Comparison of ENCODE assay signal across 12 cellular contexts in genomic region chr17:40612510-40613244, GRCh38. TPM values are rescaled to one million over a fixed set of nuclear protein-coding genes. Genes with fewer than 3 reads are reported as not detected.
DNase-seq lines count a peak whose midpoint lies in the region; ATAC-seq and TF ChIP-seq lines count a peak whose summit lies in the region.
"Had no signal": no experiment of that assay in that cellular context is flagged by ENCODE, and none has a peak within 500 bp of the region (broad histone marks: within the 10 kb centered on the region; RNA-seq: fewer than 3 reads in every experiment).

No MANE protein-coding gene starts in this region.

- H2AFZ ChIP-seq in HCT116 (ENCODE audit: low read depth, low read length, poor library complexity, severe bottlenecking), result no peak overlapping the region

- TF ChIP-seq RAD21 in HCT116 (IDR thresholded peaks at IDR 0.05; ENCODE audit: low read depth), result no peak

- RAD21 ChIA-PET in HCT116 (lab: Charles Lee; ENCODE audit: low non-redundant PET in 1 of 2, low total read pairs in 2 of 2, uncharacterized antibody in 2 of 2, unreplicated experiment in 2 of 2), result no interaction called here

- POLR2A ChIA-PET in HCT116 (lab: Charles Lee), result no interaction called here

- no peaks in the 10 kb centered on the region for H3K27me3 ChIP-seq in HCT116 (ENCODE audit: insufficient read depth, low read length)
- peaks cover 81% of the 10 kb centered on the region for H3K27me3 ChIP-seq in WERI-Rb-1 (ENCODE audit: insufficient read depth, low read depth, severe bottlenecking)
- peaks cover 0 to 37% (median 2%) of the 10 kb centered on the region in 9 donors for H3K27me3 ChIP-seq in heart left ventricle

- TF ChIP-seq POLR2A in HCT116 (IDR thresholded peaks at IDR 0.05; ENCODE audit: borderline replicate concordance, extremely low read depth, insufficient read depth, insufficient read length), result no peak
- no peak for TF ChIP-seq POLR2A in heart left ventricle (IDR thresholded peaks at IDR 0.05)

- WGBS in heart left ventricle, 4 donors, result 72 to 83% (median 79%) methylated on average over 10 to 11 of the region's 11 CpGs

- CTCF ChIA-PET in HCT116 (lab: Charles Lee), result no interaction called here

- H3K4me1 ChIP-seq in HCT116 (ENCODE audit: control insufficient read depth in 1 of 2, insufficient read depth in 2 of 2, low read length in 2 of 2) (peaks cover 0 to 10% of the 10 kb centered on the region in 2 experiments; a peak in 1 of 4 replicates), heart left ventricle (peaks cover 0 to 12% (median 0%) of the 10 kb centered on the region in 12 donors)

- no peak for TF ChIP-seq CTCF in HCT116 (IDR thresholded peaks at IDR 0.05 in 2 of 3, conservative IDR thresholded peaks at IDR 0.05 in 1 of 3; ENCODE audit: borderline replicate concordance in 1 of 3, insufficient read depth in 1 of 3, low read depth in 2 of 3, low read length in 2 of 3)
- TF ChIP-seq CTCF in WERI-Rb-1 (IDR thresholded peaks at IDR 0.05; ENCODE audit: low read depth, low read length), result no peak
- no peak for TF ChIP-seq CTCF in heart left ventricle (IDR thresholded peaks at IDR 0.05)

- H4K20me1 ChIP-seq in HCT116 (ENCODE audit: insufficient read depth), result no peaks in the 10 kb centered on the region

- intact Hi-C loops in HCT116 (cut with micrococcal nuclease), result loop anchor here (10.0 kb wide), 1 partner anchor 932 kb away; no protein-coding TSS in a partner anchor
- intact Hi-C loops in heart left ventricle (cut with DNase I), result loop anchor here in 2 of 10 donors (10.0 kb wide), 2 partner anchors 942 to 1052 kb away; no protein-coding TSS in a partner anchor

- H3K9ac ChIP-seq in HCT116 (ENCODE audit: low read length), result no peak overlapping the region

- no peak for DNase-seq in HCT116 (ENCODE audit: low read depth, low spot score)
- peak; percentile 69 to 71 for DNase-seq in activated CD4-positive, alpha-beta T cell treated with anti-CD3 and anti-CD28 coated beads, Interleukin-2, amount 50 U/mL, for 4 hours
- DNase-seq in anterior cingulate cortex (lab: John Stamatoyannopoulos, UW), result peak in 43 of 58 donors; percentile 4 to 79 (median 43)
- peak; percentile 49 for DNase-seq in putamen (ENCODE audit: low spot score)
- DNase-seq in WERI-Rb-1, result no peak
- no peak for DNase-seq in heart left ventricle
- no peak for DNase-seq in KBM-7
- DNase-seq in NCI-H1092 (lab: John Stamatoyannopoulos, UW), result no peak
- DNase-seq: aorta, NCI-H146, Right ventricle myocardium superior had no signal

- H3K9me3 ChIP-seq in HCT116 (ENCODE audit: control insufficient read depth in 1 of 2, insufficient read depth in 1 of 2, low read depth in 1 of 2, low read length in 2 of 2) (no peaks in the 10 kb centered on the region), WERI-Rb-1 (ENCODE audit: severe bottlenecking) (no peaks in the 10 kb centered on the region), heart left ventricle (no peaks in the 10 kb centered on the region)

- H3K79me2 ChIP-seq in HCT116 (ENCODE audit: insufficient read depth, low read length), result no peaks in the 10 kb centered on the region

- ATAC-seq in HCT116, result no peak
- ATAC-seq in heart left ventricle, result no peak

- no TSS peak for BruUV-seq in HCT116 (replicated peaks; lab: Mats Ljungman, UMichigan)

- in situ Hi-C loops in KBM-7 (cut with MboI; ENCODE audit: low pct_unique_long_range_greater_than_20kb, low sequenced_read_pairs), result no loop called here

- H3K4me2 ChIP-seq in HCT116 (ENCODE audit: low read length), result no peak overlapping the region

- H3K36me3 ChIP-seq in HCT116 (ENCODE audit: control insufficient read depth in 1 of 2, insufficient read depth in 2 of 2, low read length in 2 of 2) (no peaks in the 10 kb centered on the region), WERI-Rb-1 (no peaks in the 10 kb centered on the region), heart left ventricle (no peaks in the 10 kb centered on the region)

- H3K4me3 ChIP-seq in HCT116 (replicated peaks in 1 of 2; ENCODE audit: low read depth in 1 of 2, low read length in 2 of 2), result no peak overlapping the region
- H3K4me3 ChIP-seq in WERI-Rb-1 (ENCODE audit: low read depth, low read length), result no peak overlapping the region
- no peak overlapping the region for H3K4me3 ChIP-seq in heart left ventricle

- no peaks in the 10 kb centered on the region for H3K9me2 ChIP-seq in HCT116 (ENCODE audit: insufficient read depth)

- H3K27ac ChIP-seq in HCT116 (ENCODE audit: low read depth, low read length), result no peak overlapping the region
- no peak overlapping the region for H3K27ac ChIP-seq in WERI-Rb-1
- H3K27ac ChIP-seq in heart left ventricle, result peak overlapping the region in 1 of 12 donors; percentile 53

TF ChIP-seq in HCT116, 20 proteins besides CTCF, POLR2A, EP300 and RAD21:
- TF ChIP-seq TCF7L2 (IDR thresholded peaks at IDR 0.05; ENCODE audit: borderline replicate concordance, extremely low read depth, insufficient read depth, insufficient read length) (peak; percentile 42), ELF1 (IDR thresholded peaks at IDR 0.05; ENCODE audit: borderline replicate concordance, low read depth) (no peak), SIN3A (IDR thresholded peaks at IDR 0.05; ENCODE audit: low read depth) (no peak), YY1 (IDR thresholded peaks at IDR 0.05; ENCODE audit: extremely low read depth, insufficient replicate concordance, low read depth, low read length) (no peak)

RNA-seq across cellular contexts. Expression of gene SMARCE1, which starts 34.9 kb away (rescaled TPM):
- total RNA-seq in HCT116 (2021; ENCODE audit: unreplicated experiment) (136 TPM), heart left ventricle (10 to 100 TPM; 51.8 to 88.0 (median 59.4) TPM)
- polyA plus RNA-seq in HCT116 (2012), result 102 and 115 TPM in 2 replicates
- polyA plus RNA-seq in heart left ventricle, result 10 to 100 TPM; 38.6 to 60.9 TPM

RNA-seq across cellular contexts. Expression of gene CCR7, which starts 47.4 kb away (rescaled TPM):
- total RNA-seq in HCT116 (2021; ENCODE audit: unreplicated experiment), result 0.69 TPM
- polyA plus RNA-seq in HCT116 (2012), result 0.15 TPM in 1 of 2 replicates, not detected in the other
- total RNA-seq in heart left ventricle, result 1 to 10 TPM in 1 of 9 donors, under 1 TPM in 5, not detected in 3; 0.09 to 2.2 (median 0.23) TPM
- under 1 TPM; 0.15 to 0.35 TPM for polyA plus RNA-seq in heart left ventricle
- total RNA-seq: lung microvascular endothelial cell, Right ventricle myocardium superior had no signal

RNA-seq across cellular contexts. Expression of gene KRT222, which starts 52.3 kb away (rescaled TPM):
- total RNA-seq in HCT116 (2021; ENCODE audit: unreplicated experiment), result 5.0 TPM
- 2.0 and 3.1 TPM in 2 replicates for polyA plus RNA-seq in HCT116 (2012)
- 1 to 10 TPM in 1 of 9 donors, under 1 TPM in 4, not detected in 4; 0.25 to 1.3 (median 0.96) TPM for total RNA-seq in heart left ventricle
- not detected for polyA plus RNA-seq in heart left ventricle
- total RNA-seq: lung microvascular endothelial cell, Right ventricle myocardium superior had no signal
- polyA plus RNA-seq: aorta had no signal

Comparison
In these comparisons a context has a peak if more than half of its experiments do, and no peak if none do; other contexts are left out.
1. DNase-seq: peak in activated CD4-positive, alpha-beta T cell treated with anti-CD3 and anti-CD28 coated beads, Interleukin-2, amount 50 U/mL, for 4 hours (2 of 2), anterior cingulate cortex (43 of 58) and putamen (single experiment); none in HCT116 (single experiment), WERI-Rb-1 (single experiment), heart left ventricle (0 of 5), KBM-7 (single experiment) and NCI-H1092 (single experiment).